Comparison of ENCODE assay signal across 18 cellular contexts in genomic region chr9:105662184-105663104, GRCh38. TPM values are rescaled to one million over a fixed set of nuclear protein-coding genes. Genes with fewer than 3 reads are reported as not detected.
DNase-seq lines count a peak whose midpoint lies in the region; ATAC-seq, FAIRE-seq and TF ChIP-seq lines count a peak whose summit lies in the region.
"Had no signal": no experiment of that assay in that cellular context is flagged by ENCODE, and none has a peak within 500 bp of the region (broad histone marks: within the 10 kb centered on the region; RNA-seq: fewer than 3 reads in every experiment).

Gene TAL2, plus strand, starts transcription at chr9:105662457. Its CDS starts 40 bp downstream, at chr9:105662497.

- no peaks in the 10 kb centered on the region for H3K36me3 Mint-ChIP-seq in activated naive CD8-positive, alpha-beta T cell treated with anti-CD3 and anti-CD28 coated beads, Interleukin-2, amount 50 U/mL, for 24 hours (ENCODE audit: low read depth)
- H3K36me3 Mint-ChIP-seq in endodermal cell (ENCODE audit: low read depth) = no peaks in the 10 kb centered on the region
- H3K36me3 Mint-ChIP-seq: immature natural killer cell; natural killer cell treated with Interleukin-12 subunit alpha and Interleukin-12 subunit beta and Interleukin-15 and Interleukin-18, amount 100 ng/mL, for 72 hours had no signal

- 85 to 86% (median 85%) methylated on average over 12 of the region's 12 CpGs for WGBS in small intestine, 3 donors
- WGBS in endodermal cell (ENCODE audit: insufficient coverage in 1 of 2, insufficient read length in 1 of 2), 2 experiments = 94% methylated on average over 8 to 12 of the region's 12 CpGs

- TF ChIP-seq POLR2A in GM12891 (IDR thresholded peaks at IDR 0.05; ENCODE audit: low read depth, low read length) = no peak

- no peak within 1 kb of the TSS for H3K27ac Mint-ChIP-seq in activated naive CD8-positive, alpha-beta T cell treated with anti-CD3 and anti-CD28 coated beads, Interleukin-2, amount 50 U/mL, for 24 hours
- no peak within 1 kb of the TSS for H3K27ac Mint-ChIP-seq in endodermal cell
- H3K27ac Mint-ChIP-seq: activated T-cell treated with anti-CD3 and anti-CD28 coated beads, Interleukin-2, amount 50 U/mL, for 24 hours; immature natural killer cell; natural killer cell treated with Interleukin-12 subunit alpha and Interleukin-12 subunit beta and Interleukin-15 and Interleukin-18, amount 100 ng/mL, for 72 hours; stimulated activated naive CD8-positive, alpha-beta T cell treated with anti-CD3 and anti-CD28 coated beads, Interleukin-15, Interleukin-2, amounts not matched to agents 100 ng/mL and 50 ng/mL, for 24 hours had no signal

- no peaks in the 10 kb centered on the region for H3K4me1 ChIP-seq in small intestine (ENCODE audit: control insufficient read depth in 2 of 2, insufficient read depth in 1 of 2, low read depth in 1 of 2, low read length in 1 of 2)
- peaks cover 7% of the 10 kb centered on the region for H3K4me1 ChIP-seq in endodermal cell (ENCODE audit: control insufficient read depth, insufficient read depth, low read length)

- ATAC-seq in GM19452 (IDR thresholded peaks at IDR 0.05; ENCODE audit: unreplicated experiment) = peak; percentile 82
- ATAC-seq in HG02840 (IDR thresholded peaks at IDR 0.05; ENCODE audit: low FRiP score, unreplicated experiment) = peak; percentile 86
- ATAC-seq in HG03565 (IDR thresholded peaks at IDR 0.05; ENCODE audit: unreplicated experiment) = peak; percentile 90
- no peak for ATAC-seq in activated naive CD8-positive, alpha-beta T cell treated with anti-CD3 and anti-CD28 coated beads, Interleukin-2, amount 50 U/mL, for 24 hours
- ATAC-seq: HCT116; natural killer cell treated with Interleukin-12 subunit alpha and Interleukin-12 subunit beta and Interleukin-15 and Interleukin-18, amount 100 ng/mL, for 72 hours had no signal

- no peak within 1 kb of the TSS for H3K4me3 ChIP-seq in small intestine (ENCODE audit: low read depth in 1 of 2, low read length in 2 of 2)
- H3K4me3 ChIP-seq in endodermal cell (ENCODE audit: low read length) = no peak within 1 kb of the TSS
- H3K4me3 ChIP-seq: MG63 had no signal

- H3K27ac ChIP-seq in small intestine (ENCODE audit: low read depth in 1 of 2, low read length in 1 of 2) (no peak within 1 kb of the TSS), endodermal cell (ENCODE audit: low read depth, low read length) (no peak within 1 kb of the TSS)

- no peaks in the 10 kb centered on the region for H3K9me3 Mint-ChIP-seq in activated naive CD8-positive, alpha-beta T cell treated with anti-CD3 and anti-CD28 coated beads, Interleukin-2, amount 50 U/mL, for 24 hours
- no peaks in the 10 kb centered on the region for H3K9me3 Mint-ChIP-seq in endodermal cell
- H3K9me3 Mint-ChIP-seq: activated T-cell treated with anti-CD3 and anti-CD28 coated beads, Interleukin-2, amount 50 U/mL, for 24 hours; natural killer cell treated with Interleukin-12 subunit alpha and Interleukin-12 subunit beta and Interleukin-15 and Interleukin-18, amount 100 ng/mL, for 72 hours; stimulated activated naive CD8-positive, alpha-beta T cell treated with anti-CD3 and anti-CD28 coated beads, Interleukin-15, Interleukin-2, amounts not matched to agents 100 ng/mL and 50 ng/mL, for 24 hours had no signal

- FAIRE-seq in GM12891 (lab: Jason Lieb, UNC) (peak; percentile 62), small intestine (lab: Jason Lieb, UNC) (no peak)
- FAIRE-seq: bronchial epithelial cell had no signal

- no peak for DNase-seq in GM12891 (ENCODE audit: insufficient read length, low spot score)
- DNase-seq in small intestine = no peak
- DNase-seq in stimulated activated CD4-positive, alpha-beta T cell treated with anti-CD3 and anti-CD28 coated beads, Interleukin-4, amount 100 ng/mL, for 24 hours = no peak
- DNase-seq in activated naive CD8-positive, alpha-beta T cell treated with anti-CD3 and anti-CD28 coated beads, Interleukin-2, amount 50 U/mL, for 24 hours = no peak
- no peak for DNase-seq in endodermal cell
- DNase-seq: ACHN; activated T-cell treated with anti-CD3 and anti-CD28 coated beads, Interleukin-2, amount 50 U/mL, for 24 hours; immature natural killer cell; MG63; stimulated activated CD4-positive, alpha-beta T cell treated with anti-CD3 and anti-CD28 coated beads, Interleukin-15, amount 100 ng/mL, for 24 hours; T-helper 9 cell had no signal

- H3K9me3 ChIP-seq in small intestine (ENCODE audit: control insufficient read depth, low read depth) (no peaks in the 10 kb centered on the region), endodermal cell (ENCODE audit: control insufficient read depth, low read length) (no peaks in the 10 kb centered on the region)
- H3K9me3 ChIP-seq: MG63 had no signal

- no peaks in the 10 kb centered on the region for H3K4me1 Mint-ChIP-seq in activated naive CD8-positive, alpha-beta T cell treated with anti-CD3 and anti-CD28 coated beads, Interleukin-2, amount 50 U/mL, for 24 hours
- peaks cover 37% of the 10 kb centered on the region for H3K4me1 Mint-ChIP-seq in endodermal cell
- H3K4me1 Mint-ChIP-seq: immature natural killer cell had no signal

- H3K4me3 Mint-ChIP-seq in activated naive CD8-positive, alpha-beta T cell treated with anti-CD3 and anti-CD28 coated beads, Interleukin-2, amount 50 U/mL, for 24 hours = no peak within 1 kb of the TSS
- H3K4me3 Mint-ChIP-seq in endodermal cell = no peak within 1 kb of the TSS
- H3K4me3 Mint-ChIP-seq: activated T-cell treated with anti-CD3 and anti-CD28 coated beads, Interleukin-2, amount 50 U/mL, for 24 hours; immature natural killer cell; natural killer cell treated with Interleukin-12 subunit alpha and Interleukin-12 subunit beta and Interleukin-15 and Interleukin-18, amount 100 ng/mL, for 72 hours; stimulated activated naive CD8-positive, alpha-beta T cell treated with anti-CD3 and anti-CD28 coated beads, Interleukin-15, Interleukin-2, amounts not matched to agents 100 ng/mL and 50 ng/mL, for 24 hours had no signal

- no peak for TF ChIP-seq CTCF in endodermal cell (conservative IDR thresholded peaks at IDR 0.05)

- H3K27me3 ChIP-seq in small intestine (ENCODE audit: control insufficient read depth in 2 of 2, insufficient read depth in 2 of 2, low read length in 2 of 2) (peaks cover 0 to 2% of the 10 kb centered on the region in 2 donors), endodermal cell (ENCODE audit: control insufficient read depth, insufficient read depth, low read length, poor library complexity, severe bottlenecking) (peaks cover 48% of the 10 kb centered on the region)
- H3K27me3 ChIP-seq: MG63 had no signal

- peaks cover 13% of the 10 kb centered on the region for H3K27me3 Mint-ChIP-seq in activated naive CD8-positive, alpha-beta T cell treated with anti-CD3 and anti-CD28 coated beads, Interleukin-2, amount 50 U/mL, for 24 hours
- peaks cover 87% of the 10 kb centered on the region for H3K27me3 Mint-ChIP-seq in endodermal cell (ENCODE audit: insufficient read depth)

- H3K36me3 ChIP-seq in small intestine (ENCODE audit: control insufficient read depth in 2 of 2, insufficient read depth in 2 of 2, low read length in 2 of 2) = no peaks in the 10 kb centered on the region
- no peaks in the 10 kb centered on the region for H3K36me3 ChIP-seq in endodermal cell (ENCODE audit: control insufficient read depth, insufficient read depth, low read length)
- H3K36me3 ChIP-seq: MG63 had no signal

- no peak within 1 kb of the TSS for H3K9ac ChIP-seq in endodermal cell (ENCODE audit: extremely low read depth, low read length, poor library complexity, severe bottlenecking)

TF ChIP-seq in GM12891, 5 proteins besides CTCF, POLR2A, EP300 and RAD21:
- TF ChIP-seq SPI1 (IDR thresholded peaks at IDR 0.05; ENCODE audit: low read depth, low read length) (peak; percentile 88), POU2F2 (IDR thresholded peaks at IDR 0.05; ENCODE audit: low read depth, low read length) (no peak)

RNA-seq across cellular contexts. Expression of gene TAL2, which starts in this region (rescaled TPM):
- polyA plus RNA-seq in GM12891 (2012; ENCODE audit: low read depth, missing spikeins) = 0.22 TPM
- under 1 TPM in 1 of 3 donors, not detected in 2; 0.10 TPM for polyA plus RNA-seq in small intestine
- total RNA-seq in endodermal cell = 1 to 10 TPM; 4.1 to 7.0 TPM
- polyA plus RNA-seq in endodermal cell (2013, experiment 1 of 2) = 4.0 TPM
- polyA plus RNA-seq in endodermal cell (2013, experiment 2 of 2) = 2.7 TPM
- total RNA-seq: bronchial epithelial cell; natural killer cell treated with Interleukin-12 subunit alpha and Interleukin-12 subunit beta and Interleukin-15 and Interleukin-18, amount 100 ng/mL, for 72 hours had no signal
- polyA plus RNA-seq: immature natural killer cell had no signal
